In the genomic region with DNA sequence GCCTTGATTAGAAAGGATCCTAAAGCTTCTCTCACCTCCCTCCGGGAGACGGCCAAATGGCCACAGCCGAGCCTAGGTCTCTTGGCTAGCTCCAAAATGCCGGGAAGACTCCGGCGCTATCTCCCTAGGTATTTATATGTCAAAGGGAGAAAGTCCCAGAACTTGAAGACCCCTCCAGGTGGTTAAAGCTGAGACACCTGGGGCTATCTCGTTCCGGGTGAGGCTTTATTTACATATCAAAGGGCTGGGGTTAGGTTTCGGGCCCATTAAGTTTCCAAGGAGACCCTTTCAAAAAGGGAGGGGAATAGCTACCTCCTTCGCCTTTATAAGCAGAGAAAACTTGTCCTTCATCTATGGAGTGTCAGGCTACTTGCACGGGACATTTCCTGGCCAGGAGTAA, we compare ENCODE assay signal across 22 cellular contexts.
DNase-seq lines count a peak whose midpoint lies in the region; ATAC-seq and TF ChIP-seq lines count a peak whose summit lies in the region.
"Had no signal": no experiment of that assay in that cellular context is flagged by ENCODE, and none has a peak within 500 bp of the region (broad histone marks: within the 10 kb centered on the region; RNA-seq: fewer than 3 reads in every experiment).

No MANE protein-coding gene starts in this region.

- no peaks in the 10 kb centered on the region for H3K36me3 Mint-ChIP-seq in WTC11
- no peaks in the 10 kb centered on the region for H3K36me3 Mint-ChIP-seq in progenitor cell of endocrine pancreas (ENCODE audit: insufficient read depth)
- H3K36me3 Mint-ChIP-seq in activated CD4-positive, alpha-beta T cell treated with anti-CD3 and anti-CD28 coated beads, Interleukin-2, amount 10 ng/mL, durations not matched to agents 7 days and 5 days (ENCODE audit: low read depth), result no peaks in the 10 kb centered on the region
- H3K36me3 Mint-ChIP-seq: naive thymus-derived CD4-positive, alpha-beta T cell had no signal

- TF ChIP-seq CTCF in WTC11 (IDR thresholded peaks at IDR 0.05) (no peak), progenitor cell of endocrine pancreas (IDR thresholded peaks at IDR 0.05; ENCODE audit: unreplicated experiment) (no peak)

- H3K27me3 Mint-ChIP-seq in WTC11 (ENCODE audit: low read depth), result peaks cover 4% of the 10 kb centered on the region; the same call in 1 of the 2 replicates
- H3K27me3 Mint-ChIP-seq in progenitor cell of endocrine pancreas, result peaks cover 20% of the 10 kb centered on the region
- H3K27me3 Mint-ChIP-seq in activated CD4-positive, alpha-beta T cell treated with anti-CD3 and anti-CD28 coated beads, Interleukin-2, amount 10 ng/mL, durations not matched to agents 7 days and 5 days, result peaks cover 14% of the 10 kb centered on the region

- H3K27ac Mint-ChIP-seq in WTC11, result peak overlapping the region; percentile 79; the same call in 1 of the 2 replicates
- no peak overlapping the region for H3K27ac Mint-ChIP-seq in progenitor cell of endocrine pancreas
- H3K27ac Mint-ChIP-seq in activated CD4-positive, alpha-beta T cell treated with anti-CD3 and anti-CD28 coated beads, Interleukin-2, amount 10 ng/mL, durations not matched to agents 7 days and 5 days, result no peak overlapping the region
- H3K27ac Mint-ChIP-seq: activated T-helper 2 cell treated with anti-CD3 and anti-CD28 coated beads, Interferon-gamma antibody, Interleukin-2, Interleukin-4, amounts not matched to agents 10 μg/mL and 5 μg/mL and 100 μg/mL, durations not matched to agents 14 hours and 24 hours and 36 hours; naive thymus-derived CD4-positive, alpha-beta T cell; stimulated activated naive CD8-positive, alpha-beta T cell treated with anti-CD3 and anti-CD28 coated beads, Interleukin-15, Interleukin-2, amounts not matched to agents 100 ng/mL and 50 ng/mL, for 24 hours had no signal

- peaks cover 19% of the 10 kb centered on the region for H3K4me1 Mint-ChIP-seq in WTC11
- no peaks in the 10 kb centered on the region for H3K4me1 Mint-ChIP-seq in progenitor cell of endocrine pancreas (ENCODE audit: low read depth)
- H3K4me1 Mint-ChIP-seq in activated CD4-positive, alpha-beta T cell treated with anti-CD3 and anti-CD28 coated beads, Interleukin-2, amount 10 ng/mL, durations not matched to agents 7 days and 5 days, result peaks cover 2% of the 10 kb centered on the region
- H3K4me1 Mint-ChIP-seq: naive thymus-derived CD4-positive, alpha-beta T cell had no signal

- ATAC-seq in WTC11, result peak; percentile 95
- ATAC-seq in GM19324 (IDR thresholded peaks at IDR 0.05; ENCODE audit: low FRiP score, unreplicated experiment), result no peak
- ATAC-seq: naive thymus-derived CD4-positive, alpha-beta T cell had no signal

- peak overlapping the region; percentile 47 for H3K4me3 Mint-ChIP-seq in WTC11
- H3K4me3 Mint-ChIP-seq in progenitor cell of endocrine pancreas (ENCODE audit: low read depth), result peak overlapping the region; percentile 51
- no peak overlapping the region for H3K4me3 Mint-ChIP-seq in activated CD4-positive, alpha-beta T cell treated with anti-CD3 and anti-CD28 coated beads, Interleukin-2, amount 10 ng/mL, durations not matched to agents 7 days and 5 days
- H3K4me3 Mint-ChIP-seq: naive thymus-derived CD4-positive, alpha-beta T cell; stimulated activated naive CD8-positive, alpha-beta T cell treated with anti-CD3 and anti-CD28 coated beads, Interleukin-15, Interleukin-2, amounts not matched to agents 100 ng/mL and 50 ng/mL, for 24 hours had no signal

- CTCF ChIA-PET in WTC11 (lab: Charles Lee), result interaction anchor here (0.6 to 1.8 kb wide), 13 partner anchors 9 to 297 kb away, joined by 3 to 19 read pairs (median 5); no protein-coding TSS in a partner anchor
- CTCF ChIA-PET in activated CD4-positive, alpha-beta T cell treated with anti-CD3 and anti-CD28 coated beads, Interleukin-2, amount 10 ng/mL, durations not matched to agents 7 days and 5 days (lab: Charles Lee), result interaction anchor here (0.6 kb wide), 1 partner anchor 1614 kb away, joined by 4 read pairs; no protein-coding TSS in a partner anchor

- POLR2A ChIA-PET in WTC11 (lab: Charles Lee), result interaction anchor here (0.6 to 1.4 kb wide), 6 partner anchors 10 to 256 kb away, joined by 3 to 7 read pairs (median 4); a partner anchor contains a TSS
- POLR2A ChIA-PET in activated CD4-positive, alpha-beta T cell treated with anti-CD3 and anti-CD28 coated beads, Interleukin-2, amount 10 ng/mL, durations not matched to agents 7 days and 5 days (lab: Charles Lee), result no interaction called here

- DNase-seq in DMS153 (lab: John Stamatoyannopoulos, UW) (peak; percentile 13), DMS153 treated with DMSO at 0.1 percent for 48 hours (lab: John Stamatoyannopoulos, UW; ENCODE audit: unreplicated experiment) (no peak), NCI-H146 treated with DMSO at 0.1 percent for 48 hours (lab: John Stamatoyannopoulos, UW; ENCODE audit: unreplicated experiment) (peak; percentile 19), WTC11 (ENCODE audit: low spot score) (peak; percentile 54), progenitor cell of endocrine pancreas (ENCODE audit: low spot score, unreplicated experiment) (no peak), SIG-M5 treated with dmso at 0.1 percent for 504 hours (lab: John Stamatoyannopoulos, UW; ENCODE audit: unreplicated experiment) (no peak)
- DNase-seq in activated CD4-positive, alpha-beta T cell treated with anti-CD3 and anti-CD28 coated beads, Interleukin-2, amount 10 ng/mL, durations not matched to agents 7 days and 5 days, result no peak
- DNase-seq: 8988T; activated CD4-positive, alpha-beta T cell treated with anti-CD3 and anti-CD28 coated beads for 48 hours; BE2C; cortex of kidney; KG1; kidney glomerular epithelial cell; MV-4-11; naive thymus-derived CD4-positive, alpha-beta T cell; NCI-H446; Right ventricle myocardium superior; sigmoid colon; transverse colon had no signal

- H3K9me3 Mint-ChIP-seq in WTC11, result no peaks in the 10 kb centered on the region
- H3K9me3 Mint-ChIP-seq in progenitor cell of endocrine pancreas (ENCODE audit: low read depth), result no peaks in the 10 kb centered on the region
- H3K9me3 Mint-ChIP-seq in activated CD4-positive, alpha-beta T cell treated with anti-CD3 and anti-CD28 coated beads, Interleukin-2, amount 10 ng/mL, durations not matched to agents 7 days and 5 days, result no peaks in the 10 kb centered on the region
- H3K9me3 Mint-ChIP-seq: activated T-helper 2 cell treated with anti-CD3 and anti-CD28 coated beads, Interferon-gamma antibody, Interleukin-2, Interleukin-4, amounts not matched to agents 10 μg/mL and 5 μg/mL and 100 μg/mL, durations not matched to agents 14 hours and 24 hours and 36 hours; stimulated activated naive CD8-positive, alpha-beta T cell treated with anti-CD3 and anti-CD28 coated beads, Interleukin-15, Interleukin-2, amounts not matched to agents 100 ng/mL and 50 ng/mL, for 24 hours had no signal

TF ChIP-seq in WTC11, 78 proteins besides CTCF, POLR2A, EP300 and RAD21:
- peak; percentile 91 for TF ChIP-seq ZNF423 (CRISPR knock-in tag; IDR thresholded peaks at IDR 0.05)
- no peak for TF ChIP-seq ZNF121 (CRISPR knock-in tag; IDR thresholded peaks at IDR 0.05)
- TF ChIP-seq JAZF1 (CRISPR knock-in tag; IDR thresholded peaks at IDR 0.05), result no peak
- TF ChIP-seq SP1 (CRISPR knock-in tag; conservative IDR thresholded peaks at IDR 0.05), result 0 out of 2 replicates have a peak, but pooled peaks have one; percentile 11
- TF ChIP-seq, protein P1, sequence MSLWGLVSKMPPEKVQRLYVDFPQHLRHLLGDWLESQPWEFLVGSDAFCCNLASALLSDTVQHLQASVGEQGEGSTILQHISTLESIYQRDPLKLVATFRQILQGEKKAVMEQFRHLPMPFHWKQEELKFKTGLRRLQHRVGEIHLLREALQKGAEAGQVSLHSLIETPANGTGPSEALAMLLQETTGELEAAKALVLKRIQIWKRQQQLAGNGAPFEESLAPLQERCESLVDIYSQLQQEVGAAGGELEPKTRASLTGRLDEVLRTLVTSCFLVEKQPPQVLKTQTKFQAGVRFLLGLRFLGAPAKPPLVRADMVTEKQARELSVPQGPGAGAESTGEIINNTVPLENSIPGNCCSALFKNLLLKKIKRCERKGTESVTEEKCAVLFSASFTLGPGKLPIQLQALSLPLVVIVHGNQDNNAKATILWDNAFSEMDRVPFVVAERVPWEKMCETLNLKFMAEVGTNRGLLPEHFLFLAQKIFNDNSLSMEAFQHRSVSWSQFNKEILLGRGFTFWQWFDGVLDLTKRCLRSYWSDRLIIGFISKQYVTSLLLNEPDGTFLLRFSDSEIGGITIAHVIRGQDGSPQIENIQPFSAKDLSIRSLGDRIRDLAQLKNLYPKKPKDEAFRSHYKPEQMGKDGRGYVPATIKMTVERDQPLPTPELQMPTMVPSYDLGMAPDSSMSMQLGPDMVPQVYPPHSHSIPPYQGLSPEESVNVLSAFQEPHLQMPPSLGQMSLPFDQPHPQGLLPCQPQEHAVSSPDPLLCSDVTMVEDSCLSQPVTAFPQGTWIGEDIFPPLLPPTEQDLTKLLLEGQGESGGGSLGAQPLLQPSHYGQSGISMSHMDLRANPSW (CRISPR knock-in tag; conservative IDR thresholded peaks at IDR 0.05; ENCODE audit: low read depth), result no peak
- TF ChIP-seq, protein P2, sequence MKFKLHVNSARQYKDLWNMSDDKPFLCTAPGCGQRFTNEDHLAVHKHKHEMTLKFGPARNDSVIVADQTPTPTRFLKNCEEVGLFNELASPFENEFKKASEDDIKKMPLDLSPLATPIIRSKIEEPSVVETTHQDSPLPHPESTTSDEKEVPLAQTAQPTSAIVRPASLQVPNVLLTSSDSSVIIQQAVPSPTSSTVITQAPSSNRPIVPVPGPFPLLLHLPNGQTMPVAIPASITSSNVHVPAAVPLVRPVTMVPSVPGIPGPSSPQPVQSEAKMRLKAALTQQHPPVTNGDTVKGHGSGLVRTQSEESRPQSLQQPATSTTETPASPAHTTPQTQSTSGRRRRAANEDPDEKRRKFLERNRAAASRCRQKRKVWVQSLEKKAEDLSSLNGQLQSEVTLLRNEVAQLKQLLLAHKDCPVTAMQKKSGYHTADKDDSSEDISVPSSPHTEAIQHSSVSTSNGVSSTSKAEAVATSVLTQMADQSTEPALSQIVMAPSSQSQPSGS (CRISPR knock-in tag; IDR thresholded peaks at IDR 0.05; ENCODE audit: borderline replicate concordance, low read depth), result no peak

Comparison
In these comparisons a context has a peak if more than half of its experiments do, and no peak if none do; other contexts are left out.
1. DNase-seq: peak in DMS153 (single experiment), NCI-H146 treated with DMSO at 0.1 percent for 48 hours (single experiment) and WTC11 (single experiment); none in DMS153 treated with DMSO at 0.1 percent for 48 hours (single experiment), progenitor cell of endocrine pancreas (single experiment), activated CD4-positive, alpha-beta T cell treated with anti-CD3 and anti-CD28 coated beads, Interleukin-2, amount 10 ng/mL, durations not matched to agents 7 days and 5 days (single experiment) and SIG-M5 treated with dmso at 0.1 percent for 504 hours (single experiment).